10 cellular contexts compared by ENCODE assay signal in the genomic region with DNA sequence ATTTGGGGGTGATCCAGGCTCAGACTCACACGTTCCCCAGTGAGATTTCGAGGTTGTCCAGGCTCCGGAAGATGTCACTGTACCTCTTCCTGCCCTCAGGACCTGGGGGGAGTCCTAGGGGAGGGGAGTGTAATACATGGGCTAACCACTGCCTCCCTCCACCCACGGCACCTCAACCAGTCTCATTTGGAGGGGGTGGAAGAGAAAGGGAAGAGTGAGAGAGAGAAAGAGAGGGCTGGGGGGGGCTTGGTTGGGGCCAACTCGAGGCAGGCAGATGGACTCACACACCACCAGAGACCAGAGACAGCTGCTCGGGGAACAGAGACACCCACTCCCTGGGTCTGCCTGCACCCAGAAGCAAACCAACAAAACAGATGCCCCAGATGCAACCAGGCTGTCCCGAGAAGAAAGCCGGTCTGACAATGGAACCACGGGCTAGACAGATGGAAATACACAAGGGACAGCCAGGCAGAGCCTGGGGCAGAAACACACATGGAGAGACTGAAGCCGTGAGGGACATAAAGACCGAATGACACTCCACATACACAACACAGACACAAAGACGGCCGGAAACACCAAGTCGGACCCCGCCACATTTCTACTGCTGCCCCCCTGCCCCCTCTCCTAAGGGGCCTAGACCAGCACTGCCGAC. TPM values are rescaled to one million over a fixed set of nuclear protein-coding genes. Genes with fewer than 3 reads are reported as not detected.
DNase-seq lines count a peak whose midpoint lies in the region; ATAC-seq, FAIRE-seq and TF ChIP-seq lines count a peak whose summit lies in the region.
"Had no signal": no experiment of that assay in that cellular context is flagged by ENCODE, and none has a peak within 500 bp of the region (broad histone marks: within the 10 kb centered on the region; RNA-seq: fewer than 3 reads in every experiment).

No MANE protein-coding gene starts in this region.

- H2AFZ ChIP-seq in neuronal stem cell (ENCODE audit: low read length), result peak overlapping the region; percentile 97

- H3K4me3 ChIP-seq in HL-60 (replicated peaks; ENCODE audit: insufficient read depth, low read length), result peak overlapping the region; percentile 82
- peak overlapping the region; percentile 81 to 88 for H3K4me3 ChIP-seq in neuronal stem cell (ENCODE audit: low read length in 2 of 2)

- no peak overlapping the region for H2BK12ac ChIP-seq in neuronal stem cell (ENCODE audit: low read length)

- no peak for FAIRE-seq in RCC 7860 (lab: Jason Lieb, UNC)
- FAIRE-seq: A204.1, colon had no signal

- peak overlapping the region; percentile 47 for H2BK15ac ChIP-seq in neuronal stem cell (ENCODE audit: low read length)

- intact Hi-C loops in activated CD4-positive, alpha-beta T cell treated with anti-CD3 and anti-CD28 coated beads, Interleukin-2, amount 10 ng/mL, durations not matched to agents 24 days and 14 days (cut with micrococcal nuclease), result loop anchor here (1.0 to 2.0 kb wide), 4 partner anchors 15 to 51 kb away; a partner anchor contains a TSS

- H3K4ac ChIP-seq in neuronal stem cell (ENCODE audit: low read length), result no peak overlapping the region

- peak overlapping the region; percentile 18 for H2BK120ac ChIP-seq in neuronal stem cell (ENCODE audit: low read depth, low read length)

- peak overlapping the region; percentile 98 for H3K4me3 Mint-ChIP-seq in activated CD4-positive, alpha-beta T cell treated with anti-CD3 and anti-CD28 coated beads, Interleukin-2, amount 10 ng/mL, durations not matched to agents 24 days and 14 days

- peaks cover 49% of the 10 kb centered on the region for H3K36me3 Mint-ChIP-seq in activated CD4-positive, alpha-beta T cell treated with anti-CD3 and anti-CD28 coated beads, Interleukin-2, amount 10 ng/mL, durations not matched to agents 24 days and 14 days (ENCODE audit: low read depth)

- peaks cover 0 to 5% of the 10 kb centered on the region in 2 donors for H3K4me1 ChIP-seq in neuronal stem cell (ENCODE audit: control insufficient read depth in 2 of 2, insufficient read depth in 1 of 2, low read depth in 1 of 2, low read length in 2 of 2)

- no peak for ATAC-seq in GM21717 (IDR thresholded peaks at IDR 0.05; ENCODE audit: unreplicated experiment)

- DNase-seq in DMS53 (lab: John Stamatoyannopoulos, UW) (peak; percentile 39), DMS53 treated with DMSO at 0.1 percent for 48 hours (lab: John Stamatoyannopoulos, UW; ENCODE audit: unreplicated experiment) (no peak), HL-60 (ENCODE audit: low read depth in 1 of 2, low spot score in 1 of 2) (peak; percentile 61 to 63), epithelial cell of prostate (ENCODE audit: low read depth, low spot score) (no peak), neuronal stem cell (ENCODE audit: low spot score) (no peak), RCC 7860 (ENCODE audit: low spot score) (no peak)
- peak; percentile 81 for DNase-seq in activated CD4-positive, alpha-beta T cell treated with anti-CD3 and anti-CD28 coated beads, Interleukin-2, amount 10 ng/mL, durations not matched to agents 24 days and 14 days

- H3K4me1 Mint-ChIP-seq in activated CD4-positive, alpha-beta T cell treated with anti-CD3 and anti-CD28 coated beads, Interleukin-2, amount 10 ng/mL, durations not matched to agents 24 days and 14 days, result peaks cover 14% of the 10 kb centered on the region

- no peaks in the 10 kb centered on the region for H3K9me3 Mint-ChIP-seq in activated CD4-positive, alpha-beta T cell treated with anti-CD3 and anti-CD28 coated beads, Interleukin-2, amount 10 ng/mL, durations not matched to agents 24 days and 14 days

- H3K27ac Mint-ChIP-seq in activated CD4-positive, alpha-beta T cell treated with anti-CD3 and anti-CD28 coated beads, Interleukin-2, amount 10 ng/mL, durations not matched to agents 24 days and 14 days, result peak overlapping the region; percentile 94

- H3K79me1 ChIP-seq in neuronal stem cell (ENCODE audit: low read depth, low read length), result no peaks in the 10 kb centered on the region

- peak overlapping the region; percentile 97 for H3K4me2 ChIP-seq in neuronal stem cell (ENCODE audit: insufficient read depth, low read length, poor library complexity, severe bottlenecking)

- no peaks in the 10 kb centered on the region for H3K27me3 ChIP-seq in HL-60 (ENCODE audit: insufficient read depth, poor library complexity, severe bottlenecking)
- no peaks in the 10 kb centered on the region for H3K27me3 ChIP-seq in neuronal stem cell (ENCODE audit: control insufficient read depth in 3 of 3, insufficient read depth in 3 of 3, low read depth in 1 of 3, low read length in 3 of 3)

- peak overlapping the region; percentile 89 for H3K14ac ChIP-seq in neuronal stem cell (ENCODE audit: low read length)

- peak overlapping the region; percentile 70 for H3K9ac ChIP-seq in neuronal stem cell (ENCODE audit: low read depth, low read length, poor library complexity)

- no peak for TF ChIP-seq CTCF in HL-60 (IDR thresholded peaks at IDR 0.05; ENCODE audit: insufficient read depth, low read length)

- H3K27ac ChIP-seq in HL-60 (replicated peaks) (peak overlapping the region; percentile 96), epithelial cell of prostate (peak overlapping the region; percentile 59), neuronal stem cell (replicated peaks; ENCODE audit: low read length) (no peak overlapping the region)

- H3K27me3 Mint-ChIP-seq in activated CD4-positive, alpha-beta T cell treated with anti-CD3 and anti-CD28 coated beads, Interleukin-2, amount 10 ng/mL, durations not matched to agents 24 days and 14 days, result no peaks in the 10 kb centered on the region

- H4K8ac ChIP-seq in neuronal stem cell (ENCODE audit: low read depth, low read length), result no peak overlapping the region

- H2BK5ac ChIP-seq in neuronal stem cell (ENCODE audit: low read length), result peak overlapping the region; percentile 93

- H3K23ac ChIP-seq in neuronal stem cell (ENCODE audit: low read depth, low read length, poor library complexity), result peak overlapping the region; percentile 91

- H3K36me3 ChIP-seq in neuronal stem cell (replicated peaks in 1 of 2; ENCODE audit: control insufficient read depth in 2 of 2, insufficient read depth in 2 of 2, low read length in 2 of 2), result peaks cover 24 to 42% of the 10 kb centered on the region in 2 donors

- peak overlapping the region; percentile 49 for H2AK5ac ChIP-seq in neuronal stem cell (ENCODE audit: low read depth, low read length)

- WGBS in neuronal stem cell (ENCODE audit: extremely low coverage in 2 of 2, insufficient read length in 2 of 2, insufficient replicate concordance in 1 of 2), 2 donors, result no CpG with 5 or more reads among the region's 16 CpGs

- peak overlapping the region; percentile 96 for H3K18ac ChIP-seq in neuronal stem cell (ENCODE audit: low read length)

- no peak overlapping the region for H4K91ac ChIP-seq in neuronal stem cell (ENCODE audit: low read depth, low read length, poor library complexity)

- peaks cover 0 to 2% of the 10 kb centered on the region in 2 donors for H3K9me3 ChIP-seq in neuronal stem cell (replicated peaks in 1 of 2; ENCODE audit: control insufficient read depth in 2 of 2, insufficient read depth in 1 of 2, low read depth in 1 of 2, low read length in 2 of 2)

RNA-seq across cellular contexts. Expression of a gene that starts 0.8 kb away (rescaled TPM):
- total RNA-seq in activated CD4-positive, alpha-beta T cell treated with anti-CD3 and anti-CD28 coated beads, Interleukin-2, amount 10 ng/mL, durations not matched to agents 24 days and 14 days, result 56.1 and 61.2 TPM in 2 replicates
- 6.5 TPM for polyA plus RNA-seq in neuronal stem cell (2013, experiment 1 of 2)
- polyA plus RNA-seq in neuronal stem cell (2013, experiment 2 of 2), result 6.7 TPM

RNA-seq across cellular contexts. Expression of a gene that starts 14.6 kb away (rescaled TPM):
- total RNA-seq in activated CD4-positive, alpha-beta T cell treated with anti-CD3 and anti-CD28 coated beads, Interleukin-2, amount 10 ng/mL, durations not matched to agents 24 days and 14 days, result 21.9 and 23.9 TPM in 2 replicates
- polyA plus RNA-seq in neuronal stem cell (2013, experiment 1 of 2), result 79.0 TPM
- 73.0 TPM for polyA plus RNA-seq in neuronal stem cell (2013, experiment 2 of 2)

RNA-seq across cellular contexts. Expression of a gene that starts 20.8 kb away (rescaled TPM):
- total RNA-seq in activated CD4-positive, alpha-beta T cell treated with anti-CD3 and anti-CD28 coated beads, Interleukin-2, amount 10 ng/mL, durations not matched to agents 24 days and 14 days, result 85.9 and 89.2 TPM in 2 replicates
- polyA plus RNA-seq in neuronal stem cell (2013, experiment 1 of 2), result 20.7 TPM
- 20.1 TPM for polyA plus RNA-seq in neuronal stem cell (2013, experiment 2 of 2)

RNA-seq across cellular contexts. Expression of a gene that starts 24.1 kb away (rescaled TPM):
- total RNA-seq in activated CD4-positive, alpha-beta T cell treated with anti-CD3 and anti-CD28 coated beads, Interleukin-2, amount 10 ng/mL, durations not matched to agents 24 days and 14 days, result 19.2 and 20.5 TPM in 2 replicates
- 6.9 TPM for polyA plus RNA-seq in neuronal stem cell (2013, experiment 1 of 2)
- 7.0 TPM for polyA plus RNA-seq in neuronal stem cell (2013, experiment 2 of 2)

RNA-seq across cellular contexts. Expression of a gene that starts 26.0 kb away (rescaled TPM):
- total RNA-seq in activated CD4-positive, alpha-beta T cell treated with anti-CD3 and anti-CD28 coated beads, Interleukin-2, amount 10 ng/mL, durations not matched to agents 24 days and 14 days, result 44.2 and 45.5 TPM in 2 replicates
- 14.0 TPM for polyA plus RNA-seq in neuronal stem cell (2013, experiment 1 of 2)
- polyA plus RNA-seq in neuronal stem cell (2013, experiment 2 of 2), result 14.0 TPM

Comparison
In these comparisons a context has a peak if more than half of its experiments do, and no peak if none do; other contexts are left out.
1. DNase-seq: peak in DMS53 (single experiment), HL-60 (2 of 2) and activated CD4-positive, alpha-beta T cell treated with anti-CD3 and anti-CD28 coated beads, Interleukin-2, amount 10 ng/mL, durations not matched to agents 24 days and 14 days (single experiment); none in DMS53 treated with DMSO at 0.1 percent for 48 hours (single experiment), epithelial cell of prostate (single experiment), neuronal stem cell (single experiment) and RCC 7860 (single experiment).